In the genomic region with DNA sequence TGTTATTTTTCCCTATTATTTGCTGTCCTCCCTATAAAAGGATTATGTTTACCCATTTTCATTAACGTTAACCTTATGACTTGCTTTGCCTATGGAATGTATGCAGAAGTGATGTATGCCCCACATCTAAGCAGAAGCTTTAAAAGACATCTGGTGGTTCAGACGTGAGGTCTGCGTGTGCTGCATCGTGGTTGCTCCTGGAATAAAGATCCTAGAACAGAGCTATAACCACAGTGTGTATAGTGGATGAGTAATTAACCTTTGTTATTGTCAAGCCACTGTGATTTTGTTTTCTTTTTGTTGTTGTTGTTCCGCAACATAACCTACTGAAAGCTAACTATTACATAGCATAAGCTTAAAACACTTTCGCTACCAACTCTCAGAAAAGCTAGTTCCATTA, we compare ENCODE assay signal across 20 cellular contexts.
"Had no signal": no experiment of that assay in that cellular context is flagged by ENCODE, and none has a peak within 500 bp of the region (broad histone marks: within the 10 kb centered on the region; RNA-seq: fewer than 3 reads in every experiment).

No MANE protein-coding gene starts in this region.

- H3K79me2 ChIP-seq: hepatocyte, parathyroid adenoma had no signal

- ATAC-seq: left colon; left ventricle myocardium superior; right lobe of liver; stimulated activated effector memory CD8-positive, alpha-beta T cell treated with anti-CD3 and anti-CD28 coated beads, Interleukin-12 subunit alpha, Interleukin-12 subunit beta, amount 100 ng/mL, for 72 hours; stimulated activated naive CD8-positive, alpha-beta T cell treated with anti-CD3 and anti-CD28 coated beads, Interleukin-15, Interleukin-2, amounts not matched to agents 100 U/mL and 50 U/mL, for 24 hours had no signal

- H3K4me2 ChIP-seq: hepatocyte had no signal

- H3K27me3 ChIP-seq: dorsolateral prefrontal cortex, hepatocyte, right lobe of liver, transverse colon had no signal

- DNase-seq: cortex of kidney; dorsolateral prefrontal cortex; effector CD8-positive, alpha-beta T cell; head of caudate nucleus; left colon; left ventricle myocardium superior; mesendoderm; naive B cell; occipital lobe; retina; right lobe of liver; stimulated activated CD4-positive, alpha-beta T cell treated with anti-CD3 and anti-CD28 coated beads, Interleukin-4, amount 100 ng/mL, for 1 hour; stimulated activated CD8-positive, alpha-beta memory T cell treated with anti-CD3 and anti-CD28 coated beads, Interleukin-4, amount 100 ng/mL, for 48 hours; stimulated activated naive CD8-positive, alpha-beta T cell treated with anti-CD3 and anti-CD28 coated beads, Interleukin-15, Interleukin-2, amounts not matched to agents 100 U/mL and 50 U/mL, for 24 hours; transverse colon had no signal

- H3K27ac ChIP-seq: dorsolateral prefrontal cortex, hepatocyte, parathyroid adenoma, prostate gland, right lobe of liver, transverse colon had no signal

- H3K9me3 ChIP-seq: prostate gland, right lobe of liver, transverse colon had no signal

- H3K4me1 ChIP-seq: parathyroid adenoma, prostate gland, right lobe of liver, transverse colon had no signal

- H3K9ac ChIP-seq: parathyroid adenoma had no signal

- H2AFZ ChIP-seq: hepatocyte, parathyroid adenoma had no signal

- H3K4me3 ChIP-seq: dorsolateral prefrontal cortex, hepatocyte, lung, prostate gland, right lobe of liver, transverse colon had no signal

- H3K36me3 ChIP-seq: prostate gland, right lobe of liver, transverse colon had no signal
